8 cellular contexts compared by ENCODE assay signal in the genomic region with DNA sequence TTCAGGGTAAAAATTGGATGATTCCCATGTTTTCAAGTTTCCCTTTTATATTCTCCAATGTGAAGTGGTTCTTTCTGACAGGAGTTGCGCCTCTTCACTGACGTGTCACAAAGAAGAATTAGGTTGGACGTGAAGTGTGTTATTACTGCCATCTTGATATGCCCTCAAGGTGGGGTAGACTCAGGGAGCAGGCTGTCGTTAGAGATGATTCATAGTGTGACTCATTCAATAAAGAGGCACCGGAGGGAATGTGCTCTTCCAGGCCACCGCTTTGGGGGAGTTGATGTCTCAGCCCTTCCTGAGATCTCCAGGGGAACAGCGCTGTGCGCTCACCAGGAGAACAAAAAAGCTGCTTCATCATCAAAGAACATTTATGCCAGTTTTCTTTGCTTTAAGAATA. TPM values are rescaled to one million over a fixed set of nuclear protein-coding genes. Genes with fewer than 3 reads are reported as not detected.
A peak's percentile ranks its signal among the peaks of the same experiment; 100 is the strongest.
DNase-seq lines count a peak whose midpoint lies in the region; ATAC-seq lines count a peak whose summit lies in the region.

No MANE protein-coding gene starts in this region.

- peaks cover 7% of the 10 kb centered on the region for H3K36me3 Mint-ChIP-seq in activated naive CD8-positive, alpha-beta T cell treated with anti-CD3 and anti-CD28 coated beads, Interleukin-2, amount 50 U/mL, for 24 hours (ENCODE audit: low read depth)

- H3K4me3 Mint-ChIP-seq in activated naive CD8-positive, alpha-beta T cell treated with anti-CD3 and anti-CD28 coated beads, Interleukin-2, amount 50 U/mL, for 24 hours: peak overlapping the region; percentile 46

- peak; percentile 75 for DNase-seq in activated effector memory CD4-positive, alpha-beta T cell treated with anti-CD3 and anti-CD28 coated beads, Interleukin-2, amount 50 U/mL, for 16 hours
- no peak for DNase-seq in activated effector memory CD4-positive, alpha-beta T cell treated with Interleukin-2 at 50 U/mL for 16 hours
- DNase-seq in NCI-H524 treated with DMSO at 0.1 percent for 48 hours (lab: John Stamatoyannopoulos, UW) (peak; percentile 41), mesenteric fat pad (ENCODE audit: low spot score) (peak; percentile 20), OCI-M2 (lab: John Stamatoyannopoulos, UW; ENCODE audit: unreplicated experiment) (no peak)
- DNase-seq in activated naive CD8-positive, alpha-beta T cell treated with anti-CD3 and anti-CD28 coated beads, Interleukin-2, amount 50 U/mL, for 24 hours: peak; percentile 41

- peak; percentile 78 for ATAC-seq in activated naive CD8-positive, alpha-beta T cell treated with anti-CD3 and anti-CD28 coated beads, Interleukin-2, amount 50 U/mL, for 24 hours
- ATAC-seq in GM18861 (IDR thresholded peaks at IDR 0.05; ENCODE audit: unreplicated experiment) (no peak), GM21390 (IDR thresholded peaks at IDR 0.05; ENCODE audit: unreplicated experiment) (no peak)

- H3K27me3 Mint-ChIP-seq in activated naive CD8-positive, alpha-beta T cell treated with anti-CD3 and anti-CD28 coated beads, Interleukin-2, amount 50 U/mL, for 24 hours: no peaks in the 10 kb centered on the region

- no peaks in the 10 kb centered on the region for H3K9me3 Mint-ChIP-seq in activated naive CD8-positive, alpha-beta T cell treated with anti-CD3 and anti-CD28 coated beads, Interleukin-2, amount 50 U/mL, for 24 hours

- peak overlapping the region; percentile 95 for H3K27ac Mint-ChIP-seq in activated naive CD8-positive, alpha-beta T cell treated with anti-CD3 and anti-CD28 coated beads, Interleukin-2, amount 50 U/mL, for 24 hours

- H3K4me1 Mint-ChIP-seq in activated naive CD8-positive, alpha-beta T cell treated with anti-CD3 and anti-CD28 coated beads, Interleukin-2, amount 50 U/mL, for 24 hours: peaks cover 58% of the 10 kb centered on the region

RNA-seq across cellular contexts. Expression of a gene that starts 3.6 kb away (rescaled TPM):
- total RNA-seq in mesenteric fat pad: 67.2 TPM

RNA-seq across cellular contexts. Expression of a gene that starts 43.1 kb away (rescaled TPM):
- total RNA-seq in mesenteric fat pad: not detected

Comparison
In these comparisons a context has a peak if more than half of its experiments do, and no peak if none do; other contexts are left out.
1. DNase-seq: peak in activated effector memory CD4-positive, alpha-beta T cell treated with anti-CD3 and anti-CD28 coated beads, Interleukin-2, amount 50 U/mL, for 16 hours (single experiment), NCI-H524 treated with DMSO at 0.1 percent for 48 hours (single experiment), activated naive CD8-positive, alpha-beta T cell treated with anti-CD3 and anti-CD28 coated beads, Interleukin-2, amount 50 U/mL, for 24 hours (single experiment) and mesenteric fat pad (single experiment); none in activated effector memory CD4-positive, alpha-beta T cell treated with Interleukin-2 at 50 U/mL for 16 hours (single experiment) and OCI-M2 (single experiment).